8 cellular contexts compared by ENCODE assay signal in genomic region chr7:148700693-148701092, GRCh38. TPM values are rescaled to one million over a fixed set of nuclear protein-coding genes. Genes with fewer than 3 reads are reported as not detected.
A peak's percentile ranks its signal among the peaks of the same experiment; 100 is the strongest.
DNase-seq lines count a peak whose midpoint lies in the region; ATAC-seq, FAIRE-seq and TF ChIP-seq lines count a peak whose summit lies in the region.

No MANE protein-coding gene starts in this region.

- TF ChIP-seq RAD21 in HepG2 (CRISPR knock-in tag; IDR thresholded peaks at IDR 0.05) = no peak

- in situ Hi-C loops in Panc1 (cut with HindIII; ENCODE audit: low pct_unique_long_range_greater_than_20kb, low sequenced_read_pairs) = loop anchor here (10.0 kb wide), 1 partner anchor 244 kb away; no protein-coding TSS in a partner anchor
- in situ Hi-C loops in HepG2 (cut with HindIII; ENCODE audit: extremely low pct_ligation_motif_present, low pct_unique_long_range_greater_than_20kb) = loop anchor here (5.0 kb wide), 1 partner anchor 47 kb away; no protein-coding TSS in a partner anchor

- H3K4me2 ChIP-seq in HepG2 (ENCODE audit: low read depth, low read length) = peak overlapping the region; percentile 78

- POLR2A ChIA-PET in Panc1 (lab: Charles Lee) (no interaction called here), HepG2 (lab: Yijun Ruan, JAX) (interaction anchor here (1.4 to 1.5 kb wide), 2 partner anchors 22 to 241 kb away, joined by 3 to 5 read pairs; no protein-coding TSS in a partner anchor)

- BruUV-seq in Panc1 (replicated peaks; lab: Mats Ljungman, UMichigan) (no TSS peak), HepG2 (replicated peaks; lab: Mats Ljungman, UMichigan) (no TSS peak)

- peaks cover 38% of the 10 kb centered on the region for H4K20me1 ChIP-seq in HepG2 (ENCODE audit: insufficient read depth, low read length)

- H3K27ac ChIP-seq in Panc1 (ENCODE audit: low read length) (peak overlapping the region; percentile 77), adrenal gland (peak overlapping the region in 3 of 5 donors; percentile 95 to 99 (median 98)), HepG2 (ENCODE audit: extremely low read length, insufficient read depth, low read length) (peak overlapping the region; percentile 98)

- H2AFZ ChIP-seq in HepG2 (ENCODE audit: low read length) = no peak overlapping the region

- FAIRE-seq in HepG2 (lab: Jason Lieb, UNC) = no peak

- H3K4me1 ChIP-seq in Panc1 (ENCODE audit: control insufficient read depth, insufficient read depth, low read length) (peaks cover 52% of the 10 kb centered on the region), adrenal gland (replicated peaks in 1 of 2) (peaks cover 27 to 58% of the 10 kb centered on the region in 2 donors), HepG2 (ENCODE audit: insufficient read depth, low read length) (peaks cover 69% of the 10 kb centered on the region)

- intact Hi-C loops in Panc1 (cut with micrococcal nuclease; ENCODE audit: unreplicated experiment) (no loop called here), adrenal gland (cut with DNase I) (no loop called here), HepG2 (cut with micrococcal nuclease; ENCODE audit: unreplicated experiment) (loop anchor here (2.0 kb wide), 1 partner anchor 20 kb away; no protein-coding TSS in a partner anchor)

- H3K9me3 ChIP-seq in Panc1 (ENCODE audit: control insufficient read depth, insufficient read depth, low read depth, low read length) = no peaks in the 10 kb centered on the region
- H3K9me3 ChIP-seq in adrenal gland (replicated peaks in 1 of 3) = no peaks in the 10 kb centered on the region
- no peaks in the 10 kb centered on the region for H3K9me3 ChIP-seq in HepG2 (ENCODE audit: low read length)

- 30 to 36% (median 31%) methylated on average over 4 of the region's 4 CpGs for WGBS in adrenal gland, 4 donors
- WGBS in HepG2 (ENCODE audit: low lambda C conversion rate) = 40% methylated on average over 4 of the region's 4 CpGs

- H3K4me3 ChIP-seq in GM12875 (ENCODE audit: low read depth, low read length) = peak overlapping the region; percentile 38
- H3K4me3 ChIP-seq in Panc1 (ENCODE audit: low read depth in 2 of 2, low read length in 2 of 2) = peak overlapping the region; percentile 69 to 72
- H3K4me3 ChIP-seq in adrenal gland = peak overlapping the region in 1 of 4 donors; percentile 94
- H3K4me3 ChIP-seq in HepG2 (replicated peaks in 1 of 3; ENCODE audit: insufficient read depth in 1 of 3, low read depth in 2 of 3, low read length in 3 of 3) = peak overlapping the region; percentile 84 to 89 (median 88); a peak in 5 of 6 replicates

- peaks cover 64% of the 10 kb centered on the region for H3K79me2 ChIP-seq in HepG2 (ENCODE audit: insufficient read depth, low read length)

- DNase-seq in Panc1 (ENCODE audit: low read depth, low spot score) = no peak
- peak in 2 of 7 donors; percentile 30 to 38 for DNase-seq in adrenal gland
- no peak for DNase-seq in HepG2 (ENCODE audit: low spot score)
- peak; percentile 62 for DNase-seq in stimulated activated CD8-positive, alpha-beta memory T cell treated with anti-CD3 and anti-CD28 coated beads, Interleukin-4, amount 100 ng/mL, for 48 hours
- no peak for DNase-seq in NCI-H1436 (lab: John Stamatoyannopoulos, UW)
- no peak for DNase-seq in NCI-H1930 (lab: John Stamatoyannopoulos, UW)

- H3K9ac ChIP-seq in HepG2 (ENCODE audit: insufficient read depth, low read depth, low read length) = peak overlapping the region; percentile 99

- TF ChIP-seq CTCF in GM12875 (IDR thresholded peaks at IDR 0.05; ENCODE audit: borderline replicate concordance, insufficient read depth, low read depth, low read length) (no peak), Panc1 (IDR thresholded peaks at IDR 0.05) (no peak), adrenal gland (IDR thresholded peaks at IDR 0.05) (no peak), HepG2 (CRISPR knock-in tag; IDR thresholded peaks at IDR 0.05) (no peak)

- H3K36me3 ChIP-seq in Panc1 (ENCODE audit: control insufficient read depth, insufficient read depth, low read length) (peaks cover 2% of the 10 kb centered on the region; the same call in 1 of the 2 replicates), adrenal gland (replicated peaks in 1 of 2) (no peaks in the 10 kb centered on the region), HepG2 (replicated peaks in 1 of 2; ENCODE audit: control insufficient read depth in 1 of 2, insufficient read depth in 2 of 2, low read length in 2 of 2) (no peaks in the 10 kb centered on the region)

- TF ChIP-seq POLR2A in adrenal gland (IDR thresholded peaks at IDR 0.05) = no peak
- no peak for TF ChIP-seq POLR2A in HepG2 (IDR thresholded peaks at IDR 0.05; ENCODE audit: insufficient read depth in 1 of 2, low read depth in 2 of 2, low read length in 2 of 2)

- TF ChIP-seq EP300 in HepG2 (IDR thresholded peaks at IDR 0.05; ENCODE audit: low read depth in 2 of 2, low read length in 2 of 2) (no peak), HepG2 (CRISPR knock-in tag; IDR thresholded peaks at IDR 0.05; ENCODE audit: borderline replicate concordance) (no peak)

- no peaks in the 10 kb centered on the region for H3K27me3 ChIP-seq in Panc1 (ENCODE audit: control insufficient read depth, insufficient read depth, low read length)
- no peaks in the 10 kb centered on the region for H3K27me3 ChIP-seq in adrenal gland
- no peaks in the 10 kb centered on the region for H3K27me3 ChIP-seq in HepG2 (ENCODE audit: control insufficient read depth in 1 of 2, insufficient read depth in 2 of 2, low read length in 2 of 2)

- ATAC-seq in Panc1 = no peak
- no peak for ATAC-seq in HepG2
- no peak for ATAC-seq in GM18502 (IDR thresholded peaks at IDR 0.05; ENCODE audit: poor library complexity, unreplicated experiment)

- CTCF ChIA-PET in Panc1 (lab: Charles Lee) (no interaction called here), HepG2 (lab: Yijun Ruan, JAX; ENCODE audit: low intra/inter-chr PET ratio, low total read pairs) (no interaction called here)

TF ChIP-seq in HepG2, 621 proteins besides CTCF, POLR2A, EP300 and RAD21 (continues in another document):
- no peak for TF ChIP-seq ZNF841 (CRISPR knock-in tag; IDR thresholded peaks at IDR 0.05; ENCODE audit: borderline replicate concordance)
- TF ChIP-seq ZNF281 (CRISPR knock-in tag; IDR thresholded peaks at IDR 0.05; ENCODE audit: borderline replicate concordance) = peak; percentile 65; the same call in 1 of the 2 replicates
- TF ChIP-seq HCFC1 (IDR thresholded peaks at IDR 0.05; ENCODE audit: low read depth, low read length) = no peak
- no peak for TF ChIP-seq RORA (CRISPR knock-in tag; IDR thresholded peaks at IDR 0.05)
- no peak for TF ChIP-seq SRY (CRISPR knock-in tag; IDR thresholded peaks at IDR 0.05)
- no peak for TF ChIP-seq RCOR2 (CRISPR knock-in tag; IDR thresholded peaks at IDR 0.05)

RNA-seq across cellular contexts. Expression of gene CUL1, which starts 2.0 kb away (rescaled TPM):
- total RNA-seq in Panc1 (2021; ENCODE audit: unreplicated experiment) = 60.6 TPM
- polyA plus RNA-seq in Panc1 (2012; ENCODE audit: insufficient read length) = 44.1 TPM
- 10 to 100 TPM; 27.8 to 49.0 (median 38.2) TPM for total RNA-seq in adrenal gland
- polyA plus RNA-seq in adrenal gland = 100 to 1,000 TPM in 1 of 3 donors, 10 to 100 TPM in 2; 20.8 to 106 (median 22.3) TPM
- 45.9 and 80.4 TPM in 2 replicates for total RNA-seq in HepG2 (2016; rRNA removed; fragmentation: Illumina TruSeq; extraction: Trizol)
- 10.9 and 12.4 TPM in 2 replicates for total RNA-seq in HepG2 (2016; cell fraction: cytosol; rRNA removed; fragmentation: Illumina TruSeq; extraction: Trizol; ENCODE audit: low read depth)
- 46.4 and 78.8 TPM in 2 replicates for total RNA-seq in HepG2 (2016; cell fraction: insoluble cytoplasmic fraction; rRNA removed; fragmentation: Illumina TruSeq; extraction: Trizol)
- 32.7 and 35.8 TPM in 2 replicates for total RNA-seq in HepG2 (2016; cell fraction: membrane; rRNA removed; fragmentation: Illumina TruSeq; extraction: Trizol)
- 32.2 and 36.2 TPM in 2 replicates for total RNA-seq in HepG2 (2016; cell fraction: nucleus; rRNA removed; fragmentation: Illumina TruSeq; extraction: Trizol)
- 27.6 and 30.1 TPM in 2 replicates for polyA plus RNA-seq in HepG2 (2011; rRNA removed)
- 18.4 and 25.3 TPM in 2 replicates for polyA plus RNA-seq in HepG2 (2011; cell fraction: cytosol; rRNA removed)
- polyA plus RNA-seq in HepG2 (2011; cell fraction: nucleus; rRNA removed) = 13.1 and 15.9 TPM in 2 replicates
- 31.9 and 36.9 TPM in 2 replicates for polyA plus RNA-seq in HepG2 (2012)
- polyA plus RNA-seq in HepG2 (2016; cell fraction: cytosol; fragmentation: Illumina TruSeq; extraction: Trizol; ENCODE audit: low read depth) = 7.9 and 9.9 TPM in 2 replicates
- 82.8 and 83.4 TPM in 2 replicates for polyA plus RNA-seq in HepG2 (2016; cell fraction: insoluble cytoplasmic fraction; fragmentation: Illumina TruSeq; extraction: Trizol; ENCODE audit: low read depth)
- 20.2 and 22.6 TPM in 2 replicates for polyA plus RNA-seq in HepG2 (2016; cell fraction: membrane; fragmentation: Illumina TruSeq; extraction: Trizol; ENCODE audit: low read depth)
- polyA plus RNA-seq in HepG2 (2016; cell fraction: nucleus; fragmentation: Illumina TruSeq; extraction: Trizol; ENCODE audit: insufficient read depth, low read depth) = 45.2 and 47.0 TPM in 2 replicates
- 16.1 and 32.8 TPM in 2 replicates for polyA minus RNA-seq in HepG2 (2011; rRNA and poly(A)+ RNA removed; ENCODE audit: low replicate concordance)
- polyA minus RNA-seq in HepG2 (2011; cell fraction: cytosol; rRNA and poly(A)+ RNA removed) = 22.8 and 24.1 TPM in 2 replicates
- 25.6 and 32.2 TPM in 2 replicates for polyA minus RNA-seq in HepG2 (2011; cell fraction: nucleus; rRNA and poly(A)+ RNA removed)
